8 cellular contexts compared by ENCODE assay signal in genomic region chr16:728131-728889, GRCh38. TPM values are rescaled to one million over a fixed set of nuclear protein-coding genes. Genes with fewer than 3 reads are reported as not detected.
A peak's percentile ranks its signal among the peaks of the same experiment; 100 is the strongest.
DNase-seq lines count a peak whose midpoint lies in the region; ATAC-seq and TF ChIP-seq lines count a peak whose summit lies in the region.

No MANE protein-coding gene starts in this region.

- H3K4me1 Mint-ChIP-seq in CD4-positive, alpha-beta T cell (ENCODE audit: low read depth), result no peaks in the 10 kb centered on the region
- no peaks in the 10 kb centered on the region for H3K4me1 Mint-ChIP-seq in memory B cell
- H3K4me1 Mint-ChIP-seq in stimulated activated naive CD8-positive, alpha-beta T cell treated with anti-CD3 and anti-CD28 coated beads, Interleukin-15, Interleukin-2, amounts not matched to agents 100 ng/mL and 50 ng/mL, for 24 hours (ENCODE audit: low read depth), result no peaks in the 10 kb centered on the region

- CTCF ChIA-PET in CD4-positive, alpha-beta T cell (lab: Charles Lee), result interaction anchor here (0.9 kb wide), 1 partner anchor 13 kb away, joined by 3 read pairs; the partner anchor contains the start of gene CIAO3

- no peak overlapping the region for H3K27ac ChIP-seq in CD4-positive, alpha-beta T cell (ENCODE audit: low read depth, low read length)

- peaks cover 6% of the 10 kb centered on the region for H3K36me3 Mint-ChIP-seq in CD4-positive, alpha-beta T cell (ENCODE audit: low read depth)
- no peaks in the 10 kb centered on the region for H3K36me3 Mint-ChIP-seq in memory B cell
- H3K36me3 Mint-ChIP-seq in stimulated activated naive CD8-positive, alpha-beta T cell treated with anti-CD3 and anti-CD28 coated beads, Interleukin-15, Interleukin-2, amounts not matched to agents 100 ng/mL and 50 ng/mL, for 24 hours (ENCODE audit: low read depth), result no peaks in the 10 kb centered on the region

- H3K9me3 ChIP-seq in CD4-positive, alpha-beta T cell (ENCODE audit: control insufficient read depth, low read length), result no peaks in the 10 kb centered on the region

- TF ChIP-seq CTCF in CD4-positive, alpha-beta T cell (IDR thresholded peaks at IDR 0.05), result no peak
- TF ChIP-seq CTCF in GM20000 (IDR thresholded peaks at IDR 0.05; ENCODE audit: extremely low read depth, missing control alignments), result no peak

- POLR2A ChIA-PET in CD4-positive, alpha-beta T cell (lab: Charles Lee), result interaction anchor here (0.6 to 5.0 kb wide), 10 partner anchors 8 to 200 kb away, joined by 3 to 30 read pairs (median 4); partner anchors contain the start of genes CAPN15, CHTF18, CIAO3 and METRN

- no peaks in the 10 kb centered on the region for H3K9me3 Mint-ChIP-seq in CD4-positive, alpha-beta T cell
- H3K9me3 Mint-ChIP-seq in memory B cell, result no peaks in the 10 kb centered on the region
- no peaks in the 10 kb centered on the region for H3K9me3 Mint-ChIP-seq in stimulated activated naive CD8-positive, alpha-beta T cell treated with anti-CD3 and anti-CD28 coated beads, Interleukin-15, Interleukin-2, amounts not matched to agents 100 ng/mL and 50 ng/mL, for 24 hours

- peak overlapping the region; percentile 38 for H3K4me3 Mint-ChIP-seq in CD4-positive, alpha-beta T cell
- H3K4me3 Mint-ChIP-seq in memory B cell, result peak overlapping the region; percentile 74
- peak overlapping the region; percentile 51 for H3K4me3 Mint-ChIP-seq in stimulated activated naive CD8-positive, alpha-beta T cell treated with anti-CD3 and anti-CD28 coated beads, Interleukin-15, Interleukin-2, amounts not matched to agents 100 ng/mL and 50 ng/mL, for 24 hours

- peak; percentile 74 for ATAC-seq in CD4-positive, alpha-beta T cell (ENCODE audit: poor library complexity)
- ATAC-seq in memory B cell (ENCODE audit: low read depth), result peak; percentile 74
- no peak for ATAC-seq in HG02642 (IDR thresholded peaks at IDR 0.05; ENCODE audit: poor library complexity, unreplicated experiment)

- DNase-seq in CD4-positive, alpha-beta T cell, result peak in 8 of 10 experiments; percentile 42 to 64 (median 48)
- DNase-seq in GM20000 (ENCODE audit: low spot score) (peak; percentile 93), NCI-H2196 treated with DMSO at 0.1 percent for 48 hours (lab: John Stamatoyannopoulos, UW; ENCODE audit: unreplicated experiment) (peak; percentile 77), memory B cell (ENCODE audit: low spot score in 2 of 2) (peak; percentile 75 to 81)
- peak; percentile 64 to 72 for DNase-seq in activated CD4-positive, alpha-beta T cell treated with anti-CD3 and anti-CD28 coated beads, Interleukin-2, amount 50 U/mL, for 48 hours
- DNase-seq in effector CD8-positive, alpha-beta T cell (lab: John Stamatoyannopoulos, UW), result peak; percentile 45

- no peaks in the 10 kb centered on the region for H3K27me3 ChIP-seq in CD4-positive, alpha-beta T cell (ENCODE audit: control insufficient read depth, insufficient read depth, low read length)

- H3K27ac Mint-ChIP-seq in CD4-positive, alpha-beta T cell, result no peak overlapping the region
- H3K27ac Mint-ChIP-seq in memory B cell, result no peak overlapping the region
- H3K27ac Mint-ChIP-seq in stimulated activated naive CD8-positive, alpha-beta T cell treated with anti-CD3 and anti-CD28 coated beads, Interleukin-15, Interleukin-2, amounts not matched to agents 100 ng/mL and 50 ng/mL, for 24 hours, result no peak overlapping the region

- intact Hi-C loops in CD4-positive, alpha-beta T cell (cut with DNase I, micrococcal nuclease), result loop anchor here in 1 of 2 experiments (2.0 kb wide), 1 partner anchor 14 kb away; the partner anchor contains the start of gene METRN

- no peaks in the 10 kb centered on the region for H3K27me3 Mint-ChIP-seq in CD4-positive, alpha-beta T cell
- H3K27me3 Mint-ChIP-seq in memory B cell, result no peaks in the 10 kb centered on the region
- H3K27me3 Mint-ChIP-seq in stimulated activated naive CD8-positive, alpha-beta T cell treated with anti-CD3 and anti-CD28 coated beads, Interleukin-15, Interleukin-2, amounts not matched to agents 100 ng/mL and 50 ng/mL, for 24 hours, result no peaks in the 10 kb centered on the region

RNA-seq across cellular contexts. Expression of gene HAGHL, which starts 1.4 kb away (rescaled TPM):
- total RNA-seq in CD4-positive, alpha-beta T cell, result 1 to 10 TPM; 7.1 to 9.2 TPM

RNA-seq across cellular contexts. Expression of gene CCDC78, which starts 2.1 kb away (rescaled TPM):
- 1 to 10 TPM; 1.2 to 2.7 TPM for total RNA-seq in CD4-positive, alpha-beta T cell

RNA-seq across cellular contexts. Expression of gene ANTKMT, which starts 7.4 kb away (rescaled TPM):
- 1 to 10 TPM; 8.1 TPM for total RNA-seq in CD4-positive, alpha-beta T cell

RNA-seq across cellular contexts. Expression of gene CIAO3, which starts 12.5 kb away (rescaled TPM):
- 10 to 100 TPM; 33.3 to 38.2 TPM for total RNA-seq in CD4-positive, alpha-beta T cell

RNA-seq across cellular contexts. Expression of gene METRN, which starts 13.4 kb away (rescaled TPM):
- total RNA-seq in CD4-positive, alpha-beta T cell, result 1 to 10 TPM; 2.6 to 3.2 TPM
